25 cellular contexts compared by ENCODE assay signal in genomic region chr10:27692663-27693062, GRCh38. TPM values are rescaled to one million over a fixed set of nuclear protein-coding genes. Genes with fewer than 3 reads are reported as not detected.
DNase-seq lines count a peak whose midpoint lies in the region; ATAC-seq and TF ChIP-seq lines count a peak whose summit lies in the region.
"Had no signal": no experiment of that assay in that cellular context is flagged by ENCODE, and none has a peak within 500 bp of the region (broad histone marks: within the 10 kb centered on the region; RNA-seq: fewer than 3 reads in every experiment).

No MANE protein-coding gene starts in this region.

- H3K27me3 ChIP-seq in ascending aorta (no peaks in the 10 kb centered on the region), stomach smooth muscle (ENCODE audit: control insufficient read depth in 1 of 2, insufficient read depth in 2 of 2, low read length in 2 of 2) (no peaks in the 10 kb centered on the region), mammary epithelial cell (ENCODE audit: insufficient read depth, low read length) (peaks cover 1% of the 10 kb centered on the region), mesenchymal stem cell (ENCODE audit: control insufficient read depth in 1 of 2, insufficient read depth in 1 of 2, low read length in 2 of 2) (no peaks in the 10 kb centered on the region)
- H3K27me3 ChIP-seq: BE2C; BLaER1 treated with 17β-estradiol and CSF1 and Interleukin-3, amounts not matched to agents 10 nM and 100 nM had no signal

- H2AK5ac ChIP-seq in mesenchymal stem cell (ENCODE audit: low read length, severe bottlenecking): no peak overlapping the region

- no peak overlapping the region for H3K18ac ChIP-seq in mesenchymal stem cell (ENCODE audit: low read depth in 1 of 2, low read length in 2 of 2)

- H3K27ac ChIP-seq in ascending aorta (peak overlapping the region; percentile 31 to 54), coronary artery (peak overlapping the region; percentile 43 to 52), stomach smooth muscle (ENCODE audit: low read length) (peak overlapping the region; percentile 70), mammary epithelial cell (ENCODE audit: insufficient read depth, low read depth, low read length) (no peak overlapping the region), mesenchymal stem cell (ENCODE audit: low read length, poor library complexity, severe bottlenecking) (no peak overlapping the region)
- H3K27ac ChIP-seq: A549; BLaER1 treated with 17β-estradiol and CSF1 and Interleukin-3, amounts not matched to agents 10 nM and 100 nM had no signal

- H2AFZ ChIP-seq in mammary epithelial cell (ENCODE audit: low read depth, low read length) (no peak overlapping the region), mesenchymal stem cell (ENCODE audit: low read depth, low read length) (no peak overlapping the region)

- H2BK120ac ChIP-seq in mesenchymal stem cell (ENCODE audit: low read depth, low read length): no peak overlapping the region

- H3K23ac ChIP-seq in mesenchymal stem cell (ENCODE audit: low read length in 2 of 2): no peak overlapping the region

- no peak overlapping the region for H4K91ac ChIP-seq in mesenchymal stem cell (ENCODE audit: low read length)

- no peak overlapping the region for H3K4me3 ChIP-seq in ascending aorta
- H3K4me3 ChIP-seq in coronary artery: no peak overlapping the region
- no peak overlapping the region for H3K4me3 ChIP-seq in stomach smooth muscle (ENCODE audit: low read length in 2 of 2)
- H3K4me3 ChIP-seq in mammary epithelial cell (replicated peaks in 1 of 3; ENCODE audit: insufficient read depth in 1 of 3, low read depth in 2 of 3, low read length in 3 of 3): no peak overlapping the region
- H3K4me3 ChIP-seq in mesenchymal stem cell (ENCODE audit: insufficient read depth in 1 of 2, low read depth in 1 of 2, low read length in 2 of 2): no peak overlapping the region
- H3K4me3 ChIP-seq: A549; BLaER1 treated with 17β-estradiol and CSF1 and Interleukin-3, amounts not matched to agents 10 nM and 100 nM; HAP-1 had no signal

- H3K4ac ChIP-seq in mesenchymal stem cell (ENCODE audit: low read depth in 1 of 2, low read length in 2 of 2): no peak overlapping the region

- H3K4me1 ChIP-seq in ascending aorta (peaks cover 0 to 38% of the 10 kb centered on the region in 2 donors), stomach smooth muscle (ENCODE audit: control insufficient read depth, insufficient read depth, low read length) (peaks cover 18% of the 10 kb centered on the region), mammary epithelial cell (ENCODE audit: insufficient read depth, low read length) (no peaks in the 10 kb centered on the region), mesenchymal stem cell (ENCODE audit: control insufficient read depth, insufficient read depth, low read depth, low read length) (peaks cover 3% of the 10 kb centered on the region)
- H3K4me1 ChIP-seq: A549; BE2C; BLaER1 treated with 17β-estradiol and CSF1 and Interleukin-3, amounts not matched to agents 10 nM and 100 nM; HAP-1 had no signal

- no peak overlapping the region for H2BK5ac ChIP-seq in mesenchymal stem cell (ENCODE audit: low read depth, low read length, poor library complexity, severe bottlenecking)

- H3K14ac ChIP-seq in mesenchymal stem cell (ENCODE audit: low read length in 2 of 2): no peak overlapping the region

- in situ Hi-C loops in mammary epithelial cell (cut with MboI; ENCODE audit: low sequenced_read_pairs in 2 of 2): no loop called here

- H3K9me3 ChIP-seq in ascending aorta: no peaks in the 10 kb centered on the region
- no peaks in the 10 kb centered on the region for H3K9me3 ChIP-seq in stomach smooth muscle (ENCODE audit: control insufficient read depth in 2 of 2, low read length in 2 of 2)
- H3K9me3 ChIP-seq in mammary epithelial cell (replicated peaks; ENCODE audit: insufficient read depth, low read length): no peaks in the 10 kb centered on the region
- no peaks in the 10 kb centered on the region for H3K9me3 ChIP-seq in mesenchymal stem cell (ENCODE audit: control insufficient read depth, low read length)
- H3K9me3 ChIP-seq: A549, BE2C, HAP-1 had no signal

- no peaks in the 10 kb centered on the region for H3K79me1 ChIP-seq in mesenchymal stem cell (replicated peaks; ENCODE audit: low read length, poor library complexity, severe bottlenecking)

- no peaks in the 10 kb centered on the region for H3K79me2 ChIP-seq in mammary epithelial cell (ENCODE audit: insufficient read depth, low read length)

- dilution Hi-C loops in mammary epithelial cell (cut with HindIII; ENCODE audit: low sequenced_read_pairs): no loop called here

- no peaks in the 10 kb centered on the region for H4K20me1 ChIP-seq in mammary epithelial cell (ENCODE audit: insufficient read depth, low read length)
- H4K20me1 ChIP-seq: BLaER1 treated with 17β-estradiol and CSF1 and Interleukin-3, amounts not matched to agents 10 nM and 100 nM had no signal

- DNase-seq in ascending aorta (ENCODE audit: low spot score in 2 of 2) (no peak), coronary artery (ENCODE audit: low spot score) (no peak), sciatic nerve (ENCODE audit: low spot score) (no peak), mammary epithelial cell (no peak), mesenchymal stem cell (no peak), NCI-H2107 treated with DMSO at 0.1 percent for 48 hours (lab: John Stamatoyannopoulos, UW; ENCODE audit: unreplicated experiment) (no peak)
- DNase-seq in activated CD4-positive, alpha-beta T cell treated with anti-CD3 and anti-CD28 coated beads, Interleukin-2, amount 50 U/mL, for 1 hour: no peak
- DNase-seq: 8988T; ACHN; AML-193; BE2C; Calu3; CD4-positive, alpha-beta T cell; CD8-positive, alpha-beta memory T cell; DMS53; DMS79 treated with DMSO at 0.1 percent for 48 hours; GF-D8; GOT3; HFFc6 had no signal

- intact Hi-C loops in ascending aorta (cut with DNase I): loop anchor here (5.0 kb wide), 1 partner anchor 35 kb away; no protein-coding TSS in a partner anchor
- intact Hi-C loops in sciatic nerve (cut with DNase I): no loop called here
- intact Hi-C loops in mammary epithelial cell (cut with micrococcal nuclease): no loop called here

- no peak overlapping the region for H3K4me2 ChIP-seq in mammary epithelial cell (ENCODE audit: insufficient read depth, low read depth, low read length)
- no peak overlapping the region for H3K4me2 ChIP-seq in mesenchymal stem cell (ENCODE audit: low read length, poor library complexity, severe bottlenecking)
- H3K4me2 ChIP-seq: A549; BLaER1 treated with 17β-estradiol and CSF1 and Interleukin-3, amounts not matched to agents 10 nM and 100 nM had no signal

- H4K8ac ChIP-seq in mesenchymal stem cell (ENCODE audit: low read length): no peak overlapping the region

- no TSS peak for BruUV-seq in mammary epithelial cell (replicated peaks; lab: Mats Ljungman, UMichigan)

- H3K9ac ChIP-seq in stomach smooth muscle (ENCODE audit: low read length in 2 of 2) (no peak overlapping the region), mammary epithelial cell (ENCODE audit: insufficient read depth, low read length) (no peak overlapping the region), mesenchymal stem cell (ENCODE audit: low read length) (no peak overlapping the region)
- H3K9ac ChIP-seq: BLaER1 treated with 17β-estradiol and CSF1 and Interleukin-3, amounts not matched to agents 10 nM and 100 nM had no signal

- TF ChIP-seq CTCF in ascending aorta (IDR thresholded peaks at IDR 0.05) (no peak), coronary artery (IDR thresholded peaks at IDR 0.05) (no peak), mammary epithelial cell (conservative IDR thresholded peaks at IDR 0.05 in 1 of 2, IDR thresholded peaks at IDR 0.05 in 1 of 2; ENCODE audit: extremely low read depth in 1 of 2, insufficient read depth in 1 of 2, low read depth in 1 of 2, low read length in 2 of 2) (no peak)

- H3K36me3 ChIP-seq in ascending aorta: no peaks in the 10 kb centered on the region
- H3K36me3 ChIP-seq in stomach smooth muscle (ENCODE audit: control insufficient read depth in 2 of 2, insufficient read depth in 2 of 2, low read length in 2 of 2): no peaks in the 10 kb centered on the region
- no peaks in the 10 kb centered on the region for H3K36me3 ChIP-seq in mammary epithelial cell (ENCODE audit: insufficient read depth, low read length)
- no peaks in the 10 kb centered on the region for H3K36me3 ChIP-seq in mesenchymal stem cell (ENCODE audit: control insufficient read depth in 1 of 2, insufficient read depth in 2 of 2, low read depth in 1 of 2, low read length in 2 of 2)
- H3K36me3 ChIP-seq: BE2C; BLaER1 treated with 17β-estradiol and CSF1 and Interleukin-3, amounts not matched to agents 10 nM and 100 nM; HAP-1 had no signal

- peak; percentile 44 for ATAC-seq in sciatic nerve
- ATAC-seq: A549 had no signal

- CTCF ChIA-PET in mammary epithelial cell (lab: Charles Lee; ENCODE audit: low non-redundant PET): no interaction called here

- H2BK12ac ChIP-seq in mesenchymal stem cell (ENCODE audit: low read length in 2 of 2): no peak overlapping the region

- 46% methylated on average over 3 of the region's 3 CpGs for WGBS in mammary epithelial cell (ENCODE audit: low coverage, missing lambda C conversion rate)
- WGBS in mesenchymal stem cell: 76% methylated on average over 3 of the region's 3 CpGs

- H2BK15ac ChIP-seq in mesenchymal stem cell (ENCODE audit: low read depth, poor library complexity, severe bottlenecking): no peak overlapping the region

RNA-seq across cellular contexts. Expression of gene MKX, which starts 53.0 kb away (rescaled TPM):
- 15.8 TPM for total RNA-seq in ascending aorta
- 0.94 TPM for total RNA-seq in sciatic nerve
- 10 to 100 TPM in 1 of 2 donors, under 1 TPM in 1; 0.47 to 13.8 TPM for total RNA-seq in mammary epithelial cell
- polyA plus RNA-seq in mammary epithelial cell: not detected
- polyA minus RNA-seq in mammary epithelial cell: not detected
- 0.04 TPM for polyA plus RNA-seq in mesenchymal stem cell (2013, experiment 1 of 2)
- polyA plus RNA-seq in mesenchymal stem cell (2013, experiment 2 of 2): 0.01 TPM
- total RNA-seq: CD4-positive, alpha-beta T cell; G401 had no signal
- polyA plus RNA-seq: CD14-positive monocyte; CD8-positive, alpha-beta memory T cell had no signal

Comparison
In these comparisons a context has a peak if more than half of its experiments do, and no peak if none do; other contexts are left out.
1. H3K27ac ChIP-seq: peak in ascending aorta (2 of 2), coronary artery (2 of 2) and stomach smooth muscle (single experiment); none in mammary epithelial cell (single experiment) and mesenchymal stem cell (single experiment).